ENCODE assay signal across 1 cellular context in genomic region chr3:44992555-44993470, GRCh38.
TF ChIP-seq lines count a peak whose summit lies in the region.

No MANE protein-coding gene starts in this region.

TF ChIP-seq in HepG2, 621 proteins besides CTCF, POLR2A, EP300 and RAD21:
- TF ChIP-seq, protein P1, sequence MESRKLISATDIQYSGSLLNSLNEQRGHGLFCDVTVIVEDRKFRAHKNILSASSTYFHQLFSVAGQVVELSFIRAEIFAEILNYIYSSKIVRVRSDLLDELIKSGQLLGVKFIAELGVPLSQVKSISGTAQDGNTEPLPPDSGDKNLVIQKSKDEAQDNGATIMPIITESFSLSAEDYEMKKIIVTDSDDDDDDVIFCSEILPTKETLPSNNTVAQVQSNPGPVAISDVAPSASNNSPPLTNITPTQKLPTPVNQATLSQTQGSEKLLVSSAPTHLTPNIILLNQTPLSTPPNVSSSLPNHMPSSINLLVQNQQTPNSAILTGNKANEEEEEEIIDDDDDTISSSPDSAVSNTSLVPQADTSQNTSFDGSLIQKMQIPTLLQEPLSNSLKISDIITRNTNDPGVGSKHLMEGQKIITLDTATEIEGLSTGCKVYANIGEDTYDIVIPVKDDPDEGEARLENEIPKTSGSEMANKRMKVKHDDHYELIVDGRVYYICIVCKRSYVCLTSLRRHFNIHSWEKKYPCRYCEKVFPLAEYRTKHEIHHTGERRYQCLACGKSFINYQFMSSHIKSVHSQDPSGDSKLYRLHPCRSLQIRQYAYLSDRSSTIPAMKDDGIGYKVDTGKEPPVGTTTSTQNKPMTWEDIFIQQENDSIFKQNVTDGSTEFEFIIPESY (CRISPR knock-in tag; IDR thresholded peaks at IDR 0.05), result peak; percentile 87
- TF ChIP-seq SPEN (CRISPR knock-in tag; IDR thresholded peaks at IDR 0.05; ENCODE audit: low read depth), result no peak
- no peak for TF ChIP-seq ZNF703 (CRISPR knock-in tag; IDR thresholded peaks at IDR 0.05; ENCODE audit: borderline replicate concordance)
- no peak for TF ChIP-seq FLYWCH1 (CRISPR knock-in tag; IDR thresholded peaks at IDR 0.05)
- TF ChIP-seq, protein P2, sequence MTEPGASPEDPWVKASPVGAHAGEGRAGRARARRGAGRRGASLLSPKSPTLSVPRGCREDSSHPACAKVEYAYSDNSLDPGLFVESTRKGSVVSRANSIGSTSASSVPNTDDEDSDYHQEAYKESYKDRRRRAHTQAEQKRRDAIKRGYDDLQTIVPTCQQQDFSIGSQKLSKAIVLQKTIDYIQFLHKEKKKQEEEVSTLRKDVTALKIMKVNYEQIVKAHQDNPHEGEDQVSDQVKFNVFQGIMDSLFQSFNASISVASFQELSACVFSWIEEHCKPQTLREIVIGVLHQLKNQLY (CRISPR knock-in tag; IDR thresholded peaks at IDR 0.05), result no peak
- TF ChIP-seq XRCC5 (optimal IDR thresholded peaks at IDR 0.05; ENCODE audit: low read length), result peak; percentile 62
